Comparison of ENCODE assay signal across 8 cellular contexts in the genomic region with DNA sequence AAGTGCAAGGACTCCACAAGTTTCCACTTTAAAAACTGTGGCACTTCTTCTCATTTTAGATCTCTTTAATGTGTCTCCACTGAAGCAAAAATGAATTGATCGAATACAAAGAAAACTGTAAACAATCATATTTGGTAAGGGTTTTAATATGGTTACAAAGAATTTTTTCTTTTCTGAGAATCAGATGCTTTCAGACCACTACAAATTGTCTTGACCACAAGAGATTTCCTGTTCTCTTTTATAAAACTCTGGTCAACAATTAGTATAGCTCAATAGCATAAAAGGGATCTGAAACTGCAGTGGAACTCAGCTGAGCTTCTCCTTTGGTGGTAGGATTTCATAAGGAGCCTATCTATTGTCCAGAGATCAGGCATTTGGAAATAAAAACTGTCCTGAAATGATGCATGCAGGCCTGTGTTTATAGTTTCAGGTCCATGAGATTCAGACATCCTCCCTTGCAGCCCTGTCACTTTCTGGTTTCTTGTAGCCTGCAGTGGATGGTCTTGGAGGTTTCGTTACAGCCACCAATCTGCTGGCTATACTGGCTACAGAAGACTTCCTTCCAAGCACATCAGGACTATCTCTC.
DNase-seq lines count a peak whose midpoint lies in the region; ATAC-seq and TF ChIP-seq lines count a peak whose summit lies in the region.

No MANE protein-coding gene starts in this region.

- BruUV-seq in OCI-LY7 (replicated peaks; lab: Mats Ljungman, UMichigan) = no TSS peak

- peaks cover 50% of the 10 kb centered on the region for H3K36me3 ChIP-seq in OCI-LY7 (ENCODE audit: insufficient read depth, low read length)

- H3K79me2 ChIP-seq in OCI-LY7 (ENCODE audit: insufficient read depth, low read depth, low read length) = peaks cover 19% of the 10 kb centered on the region; the same call in 1 of the 2 replicates

- POLR2A ChIA-PET in OCI-LY7 (lab: Charles Lee) = interaction anchor here (0.6 to 1.8 kb wide), 14 partner anchors 11 to 1023 kb away, joined by 3 to 12 read pairs (median 4); no protein-coding TSS in a partner anchor

- H3K9me3 ChIP-seq in OCI-LY7 (ENCODE audit: low read length) = no peaks in the 10 kb centered on the region

- intact Hi-C loops in OCI-LY7 (cut with micrococcal nuclease; ENCODE audit: unreplicated experiment) = loop anchor here (2.0 kb wide), 1 partner anchor 81 kb away; no protein-coding TSS in a partner anchor

- no peaks in the 10 kb centered on the region for H4K20me1 ChIP-seq in OCI-LY7 (ENCODE audit: insufficient read depth, low read length)

- peak overlapping the region; percentile 32 for H3K4me3 ChIP-seq in OCI-LY7 (ENCODE audit: low read depth, low read length, poor library complexity, severe bottlenecking)

- CTCF ChIA-PET in OCI-LY7 (lab: Charles Lee; ENCODE audit: unreplicated experiment) = interaction anchor here (0.9 kb wide), 1 partner anchor 10 kb away, joined by 3 read pairs; no protein-coding TSS in a partner anchor

- H3K9me2 ChIP-seq in OCI-LY7 (ENCODE audit: insufficient read depth, low read length) = no peaks in the 10 kb centered on the region

- no peak overlapping the region for H2AFZ ChIP-seq in OCI-LY7 (ENCODE audit: low read length)

- DNase-seq in OCI-LY7 (ENCODE audit: low spot score) (peak; percentile 85), midbrain (lab: John Stamatoyannopoulos, UW) (peak; percentile 33), GM03348 (ENCODE audit: low spot score) (no peak), NCI-H2081 treated with DMSO at 0.1 percent for 48 hours (lab: John Stamatoyannopoulos, UW) (no peak), foreskin keratinocyte (no peak), NCI-H128 (lab: John Stamatoyannopoulos, UW; ENCODE audit: unreplicated experiment) (no peak)

- H3K4me1 ChIP-seq in OCI-LY7 (ENCODE audit: insufficient read depth, low read length, poor library complexity, severe bottlenecking) (peaks cover 68% of the 10 kb centered on the region), foreskin keratinocyte (peaks cover 14% of the 10 kb centered on the region)

- TF ChIP-seq CTCF in OCI-LY7 (conservative IDR thresholded peaks at IDR 0.05; ENCODE audit: low read length) (no peak), foreskin keratinocyte (conservative IDR thresholded peaks at IDR 0.05) (no peak)

- H3K27me3 ChIP-seq in foreskin keratinocyte = no peaks in the 10 kb centered on the region

- H3K27ac ChIP-seq in OCI-LY7 (ENCODE audit: low read depth, low read length, poor library complexity, severe bottlenecking) = peak overlapping the region; percentile 71
- H3K27ac ChIP-seq in foreskin keratinocyte = no peak overlapping the region

- H3K4me2 ChIP-seq in OCI-LY7 (ENCODE audit: low read length) = peak overlapping the region; percentile 68

- ATAC-seq in GM18907 (IDR thresholded peaks at IDR 0.05; ENCODE audit: unreplicated experiment) = peak; percentile 77
- ATAC-seq in HG02870 (IDR thresholded peaks at IDR 0.05; ENCODE audit: unreplicated experiment) = peak; percentile 56
- no peak for ATAC-seq in foreskin keratinocyte

Comparison
In these comparisons a context has a peak if more than half of its experiments do, and no peak if none do; other contexts are left out.
1. DNase-seq: peak in OCI-LY7 (single experiment) and midbrain (single experiment); none in GM03348 (single experiment), NCI-H2081 treated with DMSO at 0.1 percent for 48 hours (single experiment), foreskin keratinocyte (0 of 2) and NCI-H128 (single experiment).